Comparison of ENCODE assay signal across 1 cellular context in the genomic region with DNA sequence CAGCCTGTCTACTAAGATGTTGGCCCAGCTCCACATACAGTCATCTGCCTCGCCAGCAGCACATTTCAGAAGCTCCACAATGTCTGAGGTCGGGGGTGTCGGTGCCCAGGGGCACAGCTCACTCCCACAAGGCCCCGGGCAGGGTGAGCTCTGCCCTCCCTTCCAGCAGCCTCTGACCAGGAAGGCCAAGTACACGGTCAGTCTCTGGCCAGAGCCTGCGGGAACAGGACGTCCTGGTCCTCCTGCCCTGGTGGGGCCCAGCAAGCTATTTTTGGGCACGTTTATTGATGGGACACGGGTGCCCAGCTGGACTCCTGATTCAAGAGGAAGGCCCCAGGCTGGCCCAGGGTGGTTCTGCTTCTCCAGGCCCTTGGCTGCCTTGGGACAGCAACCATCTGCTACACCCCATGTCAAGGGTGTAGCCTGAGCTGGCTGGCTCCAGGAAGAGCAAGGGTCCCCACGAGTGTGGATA.
A peak's percentile ranks its signal among the peaks of the same experiment; 100 is the strongest.
TF ChIP-seq lines count a peak whose summit lies in the region.

No MANE protein-coding gene starts in this region.

TF ChIP-seq in HepG2, 621 proteins besides CTCF, POLR2A, EP300 and RAD21 (continued from another document):
- TF ChIP-seq HNF1A (IDR thresholded peaks at IDR 0.05; ENCODE audit: low read depth) = no peak
- TF ChIP-seq HNF1A (CRISPR knock-in tag; IDR thresholded peaks at IDR 0.05; ENCODE audit: borderline replicate concordance) = 0 out of 2 replicates have a peak, but pooled peaks have one; percentile 16
- TF ChIP-seq ZNF703 (CRISPR knock-in tag; IDR thresholded peaks at IDR 0.05; ENCODE audit: borderline replicate concordance) = no peak
- TF ChIP-seq, protein P1, sequence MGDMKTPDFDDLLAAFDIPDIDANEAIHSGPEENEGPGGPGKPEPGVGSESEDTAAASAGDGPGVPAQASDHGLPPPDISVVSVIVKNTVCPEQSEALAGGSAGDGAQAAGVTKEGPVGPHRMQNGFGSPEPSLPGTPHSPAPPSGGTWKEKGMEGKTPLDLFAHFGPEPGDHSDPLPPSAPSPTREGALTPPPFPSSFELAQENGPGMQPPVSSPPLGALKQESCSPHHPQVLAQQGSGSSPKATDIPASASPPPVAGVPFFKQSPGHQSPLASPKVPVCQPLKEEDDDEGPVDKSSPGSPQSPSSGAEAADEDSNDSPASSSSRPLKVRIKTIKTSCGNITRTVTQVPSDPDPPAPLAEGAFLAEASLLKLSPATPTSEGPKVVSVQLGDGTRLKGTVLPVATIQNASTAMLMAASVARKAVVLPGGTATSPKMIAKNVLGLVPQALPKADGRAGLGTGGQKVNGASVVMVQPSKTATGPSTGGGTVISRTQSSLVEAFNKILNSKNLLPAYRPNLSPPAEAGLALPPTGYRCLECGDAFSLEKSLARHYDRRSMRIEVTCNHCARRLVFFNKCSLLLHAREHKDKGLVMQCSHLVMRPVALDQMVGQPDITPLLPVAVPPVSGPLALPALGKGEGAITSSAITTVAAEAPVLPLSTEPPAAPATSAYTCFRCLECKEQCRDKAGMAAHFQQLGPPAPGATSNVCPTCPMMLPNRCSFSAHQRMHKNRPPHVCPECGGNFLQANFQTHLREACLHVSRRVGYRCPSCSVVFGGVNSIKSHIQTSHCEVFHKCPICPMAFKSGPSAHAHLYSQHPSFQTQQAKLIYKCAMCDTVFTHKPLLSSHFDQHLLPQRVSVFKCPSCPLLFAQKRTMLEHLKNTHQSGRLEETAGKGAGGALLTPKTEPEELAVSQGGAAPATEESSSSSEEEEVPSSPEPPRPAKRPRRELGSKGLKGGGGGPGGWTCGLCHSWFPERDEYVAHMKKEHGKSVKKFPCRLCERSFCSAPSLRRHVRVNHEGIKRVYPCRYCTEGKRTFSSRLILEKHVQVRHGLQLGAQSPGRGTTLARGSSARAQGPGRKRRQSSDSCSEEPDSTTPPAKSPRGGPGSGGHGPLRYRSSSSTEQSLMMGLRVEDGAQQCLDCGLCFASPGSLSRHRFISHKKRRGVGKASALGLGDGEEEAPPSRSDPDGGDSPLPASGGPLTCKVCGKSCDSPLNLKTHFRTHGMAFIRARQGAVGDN (CRISPR knock-in tag; IDR thresholded peaks at IDR 0.05) = peak; percentile 76
- TF ChIP-seq ZNF570 (CRISPR knock-in tag; IDR thresholded peaks at IDR 0.05; ENCODE audit: borderline replicate concordance) = no peak
- TF ChIP-seq SP4 (CRISPR knock-in tag; IDR thresholded peaks at IDR 0.05) = no peak
- TF ChIP-seq MYC (CRISPR knock-in tag; IDR thresholded peaks at IDR 0.05; ENCODE audit: borderline replicate concordance) = peak; percentile 35; the same call in 1 of the 2 replicates
- TF ChIP-seq SUZ12 (IDR thresholded peaks at IDR 0.05; ENCODE audit: low read depth, low read length) = no peak
- TF ChIP-seq, protein P2, sequence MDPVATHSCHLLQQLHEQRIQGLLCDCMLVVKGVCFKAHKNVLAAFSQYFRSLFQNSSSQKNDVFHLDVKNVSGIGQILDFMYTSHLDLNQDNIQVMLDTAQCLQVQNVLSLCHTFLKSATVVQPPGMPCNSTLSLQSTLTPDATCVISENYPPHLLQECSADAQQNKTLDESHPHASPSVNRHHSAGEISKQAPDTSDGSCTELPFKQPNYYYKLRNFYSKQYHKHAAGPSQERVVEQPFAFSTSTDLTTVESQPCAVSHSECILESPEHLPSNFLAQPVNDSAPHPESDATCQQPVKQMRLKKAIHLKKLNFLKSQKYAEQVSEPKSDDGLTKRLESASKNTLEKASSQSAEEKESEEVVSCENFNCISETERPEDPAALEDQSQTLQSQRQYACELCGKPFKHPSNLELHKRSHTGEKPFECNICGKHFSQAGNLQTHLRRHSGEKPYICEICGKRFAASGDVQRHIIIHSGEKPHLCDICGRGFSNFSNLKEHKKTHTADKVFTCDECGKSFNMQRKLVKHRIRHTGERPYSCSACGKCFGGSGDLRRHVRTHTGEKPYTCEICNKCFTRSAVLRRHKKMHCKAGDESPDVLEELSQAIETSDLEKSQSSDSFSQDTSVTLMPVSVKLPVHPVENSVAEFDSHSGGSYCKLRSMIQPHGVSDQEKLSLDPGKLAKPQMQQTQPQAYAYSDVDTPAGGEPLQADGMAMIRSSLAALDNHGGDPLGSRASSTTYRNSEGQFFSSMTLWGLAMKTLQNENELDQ (CRISPR knock-in tag; IDR thresholded peaks at IDR 0.05; ENCODE audit: borderline replicate concordance) = no peak
- TF ChIP-seq ZFX (CRISPR knock-in tag; IDR thresholded peaks at IDR 0.05; ENCODE audit: low read depth) = peak; percentile 15; the same call in 1 of the 2 replicates
- 0 out of 2 replicates have a peak, but pooled peaks have one; percentile 19 for TF ChIP-seq ZNF230 (CRISPR knock-in tag; IDR thresholded peaks at IDR 0.05)
- no peak for TF ChIP-seq ZBTB37 (CRISPR knock-in tag; IDR thresholded peaks at IDR 0.05)
- TF ChIP-seq ZBTB26 (CRISPR knock-in tag; IDR thresholded peaks at IDR 0.05; ENCODE audit: borderline replicate concordance) = 0 out of 2 replicates have a peak, but pooled peaks have one; percentile 17
- 0 out of 2 replicates have a peak, but pooled peaks have one; percentile 32 for TF ChIP-seq GABPB1 (CRISPR knock-in tag; IDR thresholded peaks at IDR 0.05)
- no peak for TF ChIP-seq RFX3 (CRISPR knock-in tag; IDR thresholded peaks at IDR 0.05)
- TF ChIP-seq ZNF598 (CRISPR knock-in tag; IDR thresholded peaks at IDR 0.05; ENCODE audit: borderline replicate concordance) = no peak
TF ChIP-seq in HepG2: peak in this region for 30.
